18 cellular contexts compared by ENCODE assay signal in the genomic region with DNA sequence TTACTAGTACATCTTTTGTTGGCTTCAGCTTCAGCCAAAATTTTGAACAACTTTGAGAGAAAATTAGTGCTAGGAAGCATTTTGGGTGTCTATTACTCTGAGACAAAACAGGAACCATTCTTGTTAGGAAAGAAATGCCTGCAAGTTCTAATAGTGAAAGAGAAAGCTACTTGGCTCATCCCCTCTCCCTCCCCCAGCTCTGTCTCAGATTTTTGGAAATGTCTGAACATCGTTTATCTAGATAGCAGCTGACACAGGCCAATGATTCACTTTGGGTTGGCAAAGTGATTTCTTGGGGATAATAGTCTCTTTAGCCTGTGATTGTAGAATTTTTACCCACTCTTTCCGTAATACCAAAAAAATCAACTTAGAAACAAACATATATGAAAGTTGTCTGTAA. TPM values are rescaled to one million over a fixed set of nuclear protein-coding genes. Genes with fewer than 3 reads are reported as not detected.
DNase-seq lines count a peak whose midpoint lies in the region; ATAC-seq and TF ChIP-seq lines count a peak whose summit lies in the region.
"Had no signal": no experiment of that assay in that cellular context is flagged by ENCODE, and none has a peak within 500 bp of the region (broad histone marks: within the 10 kb centered on the region; RNA-seq: fewer than 3 reads in every experiment).

No MANE protein-coding gene starts in this region.

- H3K9ac ChIP-seq in mammary epithelial cell (ENCODE audit: insufficient read depth, low read length), result no peak overlapping the region

- H3K36me3 Mint-ChIP-seq in endothelial cell (ENCODE audit: low read depth, unreplicated experiment) (no peaks in the 10 kb centered on the region), T-helper 17 cell (ENCODE audit: low read depth) (no peaks in the 10 kb centered on the region)
- H3K36me3 Mint-ChIP-seq: natural killer cell had no signal

- TF ChIP-seq CTCF in mammary epithelial cell (conservative IDR thresholded peaks at IDR 0.05 in 1 of 2, IDR thresholded peaks at IDR 0.05 in 1 of 2; ENCODE audit: extremely low read depth in 1 of 2, insufficient read depth in 1 of 2, low read depth in 1 of 2, low read length in 2 of 2), result no peak
- TF ChIP-seq CTCF in lung (IDR thresholded peaks at IDR 0.05; ENCODE audit: control extremely low read depth, extremely low read depth), result no peak
- TF ChIP-seq CTCF in endothelial cell (IDR thresholded peaks at IDR 0.05; ENCODE audit: unreplicated experiment), result no peak

- dilution Hi-C loops in mammary epithelial cell (cut with HindIII; ENCODE audit: low sequenced_read_pairs), result no loop called here

- ATAC-seq in lung (ENCODE audit: insufficient read depth, low FRiP score) (peak; percentile 53), HG02610 (IDR thresholded peaks at IDR 0.05; ENCODE audit: unreplicated experiment) (no peak), T-helper 17 cell (no peak)
- ATAC-seq: natural killer cell; stimulated activated naive CD8-positive, alpha-beta T cell treated with anti-CD3 and anti-CD28 coated beads, Interleukin-15, amount 100 ng/mL, for 72 hours had no signal

- no peaks in the 10 kb centered on the region for H4K20me1 ChIP-seq in mammary epithelial cell (ENCODE audit: insufficient read depth, low read length)

- DNase-seq in LHCN-M2 (ENCODE audit: low read depth) (peak; percentile 2), mammary epithelial cell (no peak), lung (ENCODE audit: low spot score) (no peak), endothelial cell (ENCODE audit: low spot score) (no peak), T-helper 17 cell (no peak)
- DNase-seq: activated CD4-positive, CD25-positive, alpha-beta regulatory T cell treated with anti-CD3 and anti-CD28 coated beads, Interleukin-2, amount 50 U/mL, for 72 hours; activated gamma-delta T cell treated with Interleukin-2 at 50 U/mL for 16 hours; BE2C; erythroblast; left cardiac atrium; natural killer cell; NCI-H146; NCI-H446 treated with DMSO at 0.1 percent for 48 hours; stimulated activated naive CD8-positive, alpha-beta T cell treated with anti-CD3 and anti-CD28 coated beads, Interleukin-15, amount 100 ng/mL, for 72 hours had no signal

- intact Hi-C loops in mammary epithelial cell (cut with micrococcal nuclease), result no loop called here

- in situ Hi-C loops in mammary epithelial cell (cut with MboI; ENCODE audit: low sequenced_read_pairs in 2 of 2), result no loop called here

- BruUV-seq in mammary epithelial cell (replicated peaks; lab: Mats Ljungman, UMichigan), result no TSS peak

- H3K79me2 ChIP-seq in mammary epithelial cell (ENCODE audit: insufficient read depth, low read length), result no peaks in the 10 kb centered on the region

- H3K4me1 ChIP-seq in mammary epithelial cell (ENCODE audit: insufficient read depth, low read length) (no peaks in the 10 kb centered on the region), lung (ENCODE audit: control insufficient read depth in 2 of 2, insufficient read depth in 2 of 2, low read length in 2 of 2) (no peaks in the 10 kb centered on the region), thymus (ENCODE audit: control insufficient read depth, insufficient read depth, low read length) (no peaks in the 10 kb centered on the region)
- H3K4me1 ChIP-seq: BE2C, SJSA1 had no signal

- H3K27ac ChIP-seq in mammary epithelial cell (ENCODE audit: insufficient read depth, low read depth, low read length), result no peak overlapping the region
- no peak overlapping the region for H3K27ac ChIP-seq in lung (ENCODE audit: low read depth in 1 of 2, low read length in 1 of 2)
- H3K27ac ChIP-seq in thymus (ENCODE audit: low read depth), result peak overlapping the region; percentile 67
- H3K27ac ChIP-seq: SJSA1 had no signal

- H3K9me3 Mint-ChIP-seq in endothelial cell (ENCODE audit: unreplicated experiment), result no peaks in the 10 kb centered on the region
- H3K9me3 Mint-ChIP-seq: natural killer cell; stimulated activated naive CD8-positive, alpha-beta T cell treated with anti-CD3 and anti-CD28 coated beads, Interleukin-15, amount 100 ng/mL, for 72 hours; T-helper 2 cell treated with Interferon-gamma antibody and Interleukin-4, amounts not matched to agents 5 μg/mL and 100 μg/mL, for 36 hours had no signal

- 56% methylated on average over 2 of the region's 2 CpGs for WGBS in mammary epithelial cell (ENCODE audit: low coverage, missing lambda C conversion rate)
- 48 to 58% methylated on average over 2 of the region's 2 CpGs for WGBS in lung, 2 donors
- WGBS in thymus, result 50% methylated on average over 2 of the region's 2 CpGs

- H3K4me3 ChIP-seq in mammary epithelial cell (replicated peaks in 1 of 3; ENCODE audit: insufficient read depth in 1 of 3, low read depth in 2 of 3, low read length in 3 of 3), result no peak overlapping the region
- H3K4me3 ChIP-seq in lung, result no peak overlapping the region
- H3K4me3 ChIP-seq in thymus (ENCODE audit: low read length), result no peak overlapping the region
- H3K4me3 ChIP-seq: SJSA1 had no signal

- H3K9me3 ChIP-seq in mammary epithelial cell (replicated peaks; ENCODE audit: insufficient read depth, low read length), result no peaks in the 10 kb centered on the region
- H3K9me3 ChIP-seq in lung (ENCODE audit: control insufficient read depth in 2 of 2, insufficient read depth in 1 of 2, low read length in 1 of 2), result peaks cover 0 to 3% of the 10 kb centered on the region in 2 donors
- no peaks in the 10 kb centered on the region for H3K9me3 ChIP-seq in thymus (ENCODE audit: control insufficient read depth)
- no peaks in the 10 kb centered on the region for H3K9me3 ChIP-seq in T-helper 17 cell (ENCODE audit: control insufficient read depth, low read length, poor library complexity, severe bottlenecking)
- H3K9me3 ChIP-seq: BE2C, SJSA1 had no signal

- H3K27me3 Mint-ChIP-seq in endothelial cell (ENCODE audit: unreplicated experiment) (no peaks in the 10 kb centered on the region), T-helper 17 cell (no peaks in the 10 kb centered on the region)
- H3K27me3 Mint-ChIP-seq: stimulated activated naive CD8-positive, alpha-beta T cell treated with anti-CD3 and anti-CD28 coated beads, Interleukin-15, amount 100 ng/mL, for 72 hours had no signal

- H2AFZ ChIP-seq in mammary epithelial cell (ENCODE audit: low read depth, low read length), result peak overlapping the region; percentile 3

- no peak overlapping the region for H3K27ac Mint-ChIP-seq in endothelial cell (ENCODE audit: unreplicated experiment)
- H3K27ac Mint-ChIP-seq in T-helper 17 cell, result no peak overlapping the region
- H3K27ac Mint-ChIP-seq: natural killer cell; stimulated activated naive CD8-positive, alpha-beta T cell treated with anti-CD3 and anti-CD28 coated beads, Interleukin-15, amount 100 ng/mL, for 72 hours; T-helper 2 cell treated with Interferon-gamma antibody and Interleukin-4, amounts not matched to agents 5 μg/mL and 100 μg/mL, for 36 hours had no signal

- H3K4me3 Mint-ChIP-seq in endothelial cell (ENCODE audit: unreplicated experiment), result no peak overlapping the region
- H3K4me3 Mint-ChIP-seq in T-helper 17 cell, result no peak overlapping the region
- H3K4me3 Mint-ChIP-seq: natural killer cell; stimulated activated naive CD8-positive, alpha-beta T cell treated with anti-CD3 and anti-CD28 coated beads, Interleukin-15, amount 100 ng/mL, for 72 hours; T-helper 2 cell treated with Interferon-gamma antibody and Interleukin-4, amounts not matched to agents 5 μg/mL and 100 μg/mL, for 36 hours had no signal

- H3K27me3 ChIP-seq in mammary epithelial cell (ENCODE audit: insufficient read depth, low read length), result no peaks in the 10 kb centered on the region
- H3K27me3 ChIP-seq in lung (ENCODE audit: control insufficient read depth, insufficient read depth), result no peaks in the 10 kb centered on the region
- no peaks in the 10 kb centered on the region for H3K27me3 ChIP-seq in thymus (ENCODE audit: control insufficient read depth, insufficient read depth)
- H3K27me3 ChIP-seq: BE2C had no signal

- H3K36me3 ChIP-seq in mammary epithelial cell (ENCODE audit: insufficient read depth, low read length) (no peaks in the 10 kb centered on the region), lung (ENCODE audit: control insufficient read depth in 2 of 2, insufficient read depth in 2 of 2, low read length in 2 of 2) (no peaks in the 10 kb centered on the region), thymus (ENCODE audit: control insufficient read depth, insufficient read depth) (no peaks in the 10 kb centered on the region)
- H3K36me3 ChIP-seq: BE2C, SJSA1 had no signal

- CTCF ChIA-PET in mammary epithelial cell (lab: Charles Lee; ENCODE audit: low non-redundant PET), result no interaction called here

- H3K4me1 Mint-ChIP-seq in endothelial cell (ENCODE audit: unreplicated experiment), result peaks cover 16% of the 10 kb centered on the region
- no peaks in the 10 kb centered on the region for H3K4me1 Mint-ChIP-seq in T-helper 17 cell
- H3K4me1 Mint-ChIP-seq: natural killer cell; stimulated activated naive CD8-positive, alpha-beta T cell treated with anti-CD3 and anti-CD28 coated beads, Interleukin-15, amount 100 ng/mL, for 72 hours had no signal

- no peak overlapping the region for H3K4me2 ChIP-seq in mammary epithelial cell (ENCODE audit: insufficient read depth, low read depth, low read length)

RNA-seq across cellular contexts. Expression of gene PTPRM, which starts 42.3 kb away (rescaled TPM):
- total RNA-seq in LHCN-M2 (2014; rRNA removed) (28.1 TPM in 2 replicates), mammary epithelial cell (10 to 100 TPM; 34.1 to 65.8 TPM), lung (100 to 1,000 TPM in 1 of 2 donors, 10 to 100 TPM in 1; 90.1 to 146 TPM), endothelial cell (ENCODE audit: unreplicated experiment) (284 TPM), T-helper 17 cell (10 to 100 TPM; 25.6 to 44.8 TPM)
- 19.3 TPM for polyA plus RNA-seq in LHCN-M2 (2012)
- polyA plus RNA-seq in mammary epithelial cell (43.3 TPM), lung (10 to 100 TPM; 61.1 to 84.9 TPM), thymus (55.6 TPM)
- polyA minus RNA-seq in mammary epithelial cell, result 23.8 TPM
